ENCODE assay signal across 8 cellular contexts in genomic region chr16:81004646-81005353, GRCh38.
DNase-seq lines count a peak whose midpoint lies in the region; ATAC-seq and TF ChIP-seq lines count a peak whose summit lies in the region.

No MANE protein-coding gene starts in this region.

- H3K27ac ChIP-seq in MM.1S (ENCODE audit: low read length) = peak overlapping the region; percentile 32; the same call in 1 of the 2 replicates

- H3K4me3 Mint-ChIP-seq in activated naive CD4-positive, alpha-beta T cell treated with anti-CD3 and anti-CD28 coated beads, Interleukin-2, amount 50 U/mL, for 24 hours = peak overlapping the region; percentile 96
- peak overlapping the region; percentile 95 for H3K4me3 Mint-ChIP-seq in T-helper 2 cell treated with Interferon-gamma antibody and Interleukin-4, amounts not matched to agents 5 μg/mL and 100 μg/mL, for 36 hours

- H2AFZ ChIP-seq in MM.1S (ENCODE audit: low read length) = no peak overlapping the region
- H2AFZ ChIP-seq in neuron (ENCODE audit: low read depth, low read length) = no peak overlapping the region

- peaks cover 86% of the 10 kb centered on the region for H3K79me2 ChIP-seq in MM.1S (ENCODE audit: low read length)

- H3K4me2 ChIP-seq in MM.1S (ENCODE audit: low read depth, low read length) = peak overlapping the region; percentile 87

- peak overlapping the region; percentile 99 for H3K27ac Mint-ChIP-seq in activated naive CD4-positive, alpha-beta T cell treated with anti-CD3 and anti-CD28 coated beads, Interleukin-2, amount 50 U/mL, for 24 hours
- peak overlapping the region; percentile 85 for H3K27ac Mint-ChIP-seq in T-helper 2 cell treated with Interferon-gamma antibody and Interleukin-4, amounts not matched to agents 5 μg/mL and 100 μg/mL, for 36 hours

- H4K20me1 ChIP-seq in MM.1S (ENCODE audit: insufficient read depth, low read length) = no peaks in the 10 kb centered on the region

- peaks cover 67% of the 10 kb centered on the region for H3K4me1 Mint-ChIP-seq in activated naive CD4-positive, alpha-beta T cell treated with anti-CD3 and anti-CD28 coated beads, Interleukin-2, amount 50 U/mL, for 24 hours
- peaks cover 42% of the 10 kb centered on the region for H3K4me1 Mint-ChIP-seq in T-helper 2 cell treated with Interferon-gamma antibody and Interleukin-4, amounts not matched to agents 5 μg/mL and 100 μg/mL, for 36 hours (ENCODE audit: low read depth)

- ATAC-seq in HG03045 (IDR thresholded peaks at IDR 0.05; ENCODE audit: unreplicated experiment) (no peak), GM21360 (IDR thresholded peaks at IDR 0.05; ENCODE audit: unreplicated experiment) (no peak)

- DNase-seq in activated naive CD4-positive, alpha-beta T cell (lab: John Stamatoyannopoulos, UW) = no peak
- peak; percentile 58 for DNase-seq in MM.1S
- no peak for DNase-seq in T-helper 2 cell treated with Interferon-gamma antibody and Interleukin-4, amounts not matched to agents 5 μg/mL and 100 μg/mL, for 36 hours (ENCODE audit: low spot score)
- DNase-seq in erythroblast (lab: John Stamatoyannopoulos, UW) = peak; percentile 67 to 78

- H3K36me3 ChIP-seq in MM.1S (replicated peaks; ENCODE audit: insufficient read depth, low read length) = no peaks in the 10 kb centered on the region
- H3K36me3 ChIP-seq in neuron (ENCODE audit: insufficient read depth, low read length) = no peaks in the 10 kb centered on the region

- H3K9me3 ChIP-seq in MM.1S (replicated peaks; ENCODE audit: insufficient read depth, low read length) = no peaks in the 10 kb centered on the region
- no peaks in the 10 kb centered on the region for H3K9me3 ChIP-seq in neuron (ENCODE audit: low read length)

- no peaks in the 10 kb centered on the region for H3K4me1 ChIP-seq in MM.1S (ENCODE audit: low read length)
- H3K4me1 ChIP-seq in neuron (ENCODE audit: insufficient read depth, low read length) = peaks cover 13% of the 10 kb centered on the region

- H3K36me3 Mint-ChIP-seq in activated naive CD4-positive, alpha-beta T cell treated with anti-CD3 and anti-CD28 coated beads, Interleukin-2, amount 50 U/mL, for 24 hours = peaks cover 9% of the 10 kb centered on the region
- peaks cover 46% of the 10 kb centered on the region for H3K36me3 Mint-ChIP-seq in T-helper 2 cell treated with Interferon-gamma antibody and Interleukin-4, amounts not matched to agents 5 μg/mL and 100 μg/mL, for 36 hours (ENCODE audit: low read depth)

- H3K27me3 ChIP-seq in MM.1S (replicated peaks; ENCODE audit: insufficient read depth, low read length) = no peaks in the 10 kb centered on the region
- no peaks in the 10 kb centered on the region for H3K27me3 ChIP-seq in neuron (ENCODE audit: insufficient read depth, low read length)

- TF ChIP-seq CTCF in MM.1S (IDR thresholded peaks at IDR 0.05; ENCODE audit: low read length) = peak; percentile 43

- peaks cover 6% of the 10 kb centered on the region; the same call in 1 of the 2 replicates for H3F3A ChIP-seq in MM.1S (ENCODE audit: insufficient read depth, low read length)

- H3K27me3 Mint-ChIP-seq in activated naive CD4-positive, alpha-beta T cell treated with anti-CD3 and anti-CD28 coated beads, Interleukin-2, amount 50 U/mL, for 24 hours = no peaks in the 10 kb centered on the region
- H3K27me3 Mint-ChIP-seq in T-helper 2 cell treated with Interferon-gamma antibody and Interleukin-4, amounts not matched to agents 5 μg/mL and 100 μg/mL, for 36 hours (ENCODE audit: low read depth) = no peaks in the 10 kb centered on the region

- no peaks in the 10 kb centered on the region for H3K9me2 ChIP-seq in MM.1S (replicated peaks; ENCODE audit: insufficient read depth, low read length)

- no peaks in the 10 kb centered on the region for H3K9me3 Mint-ChIP-seq in activated naive CD4-positive, alpha-beta T cell treated with anti-CD3 and anti-CD28 coated beads, Interleukin-2, amount 50 U/mL, for 24 hours
- no peaks in the 10 kb centered on the region for H3K9me3 Mint-ChIP-seq in T-helper 2 cell treated with Interferon-gamma antibody and Interleukin-4, amounts not matched to agents 5 μg/mL and 100 μg/mL, for 36 hours

- peak overlapping the region; percentile 54 for H3K4me3 ChIP-seq in MM.1S (ENCODE audit: low read length)
- H3K4me3 ChIP-seq in neuron (ENCODE audit: low read length) = peak overlapping the region; percentile 8

- peak overlapping the region; percentile 46; the same call in 1 of the 2 replicates for H3K9ac ChIP-seq in MM.1S (ENCODE audit: low read length)

- no peak for TF ChIP-seq POLR2A in erythroblast (IDR thresholded peaks at IDR 0.05; ENCODE audit: low read length)

Comparison
In these comparisons a context has a peak if more than half of its experiments do, and no peak if none do; other contexts are left out.
1. DNase-seq: peak in MM.1S (single experiment) and erythroblast (2 of 2); none in activated naive CD4-positive, alpha-beta T cell (0 of 4) and T-helper 2 cell treated with Interferon-gamma antibody and Interleukin-4, amounts not matched to agents 5 μg/mL and 100 μg/mL, for 36 hours (single experiment).